ENCODE assay signal across 11 cellular contexts in the genomic region with DNA sequence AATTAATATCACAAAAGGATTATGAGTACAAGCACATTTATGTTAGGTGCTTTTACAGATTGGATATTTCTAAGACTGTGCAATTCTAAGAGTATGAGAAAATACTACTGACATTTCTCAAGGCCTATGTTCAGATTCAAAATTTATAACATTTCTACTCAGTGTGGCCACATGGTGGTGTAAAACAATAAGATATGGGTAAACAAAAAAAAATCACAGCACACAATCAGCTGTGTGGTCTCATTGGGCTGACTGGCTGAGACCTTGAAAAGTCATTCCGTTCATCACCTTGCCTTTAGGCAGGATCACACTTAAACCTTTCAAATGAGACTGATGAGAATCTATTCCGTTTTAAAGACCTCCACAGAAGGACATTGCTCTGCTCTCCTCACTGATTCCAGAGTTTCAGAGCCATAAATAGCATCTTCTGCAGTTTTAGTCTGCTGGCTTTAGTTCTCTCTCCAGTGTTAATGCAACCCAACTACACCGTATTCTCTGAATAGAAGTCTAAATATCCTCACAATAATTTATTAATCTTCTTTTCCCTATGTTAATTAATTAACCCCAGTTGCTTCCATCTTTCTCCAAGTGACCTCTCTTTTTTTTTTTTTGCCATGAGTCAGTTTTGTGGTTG.
DNase-seq lines count a peak whose midpoint lies in the region; TF ChIP-seq lines count a peak whose summit lies in the region.
"Had no signal": no experiment of that assay in that cellular context is flagged by ENCODE, and none has a peak within 500 bp of the region (broad histone marks: within the 10 kb centered on the region; RNA-seq: fewer than 3 reads in every experiment).

No MANE protein-coding gene starts in this region.

- no peaks in the 10 kb centered on the region for H3K79me2 ChIP-seq in DOHH2 (ENCODE audit: control insufficient read depth, low read length)

- no peaks in the 10 kb centered on the region for H4K20me1 ChIP-seq in DOHH2 (ENCODE audit: control insufficient read depth, insufficient read depth, low read depth, low read length)

- no peaks in the 10 kb centered on the region for H3K36me3 Mint-ChIP-seq in activated naive CD8-positive, alpha-beta T cell treated with anti-CD3 and anti-CD28 coated beads for 36 hours
- H3K36me3 Mint-ChIP-seq: stimulated activated effector memory CD8-positive, alpha-beta T cell treated with anti-CD3 and anti-CD28 coated beads, Interleukin-12 subunit alpha, Interleukin-12 subunit beta, amount 100 ng/mL, for 72 hours had no signal

- H3K4me1 ChIP-seq in DOHH2 (ENCODE audit: control insufficient read depth, low read length) (no peaks in the 10 kb centered on the region), BE2C (no peaks in the 10 kb centered on the region)

- no peaks in the 10 kb centered on the region for H3K27me3 Mint-ChIP-seq in activated naive CD8-positive, alpha-beta T cell treated with anti-CD3 and anti-CD28 coated beads for 36 hours

- no peaks in the 10 kb centered on the region for H3F3A ChIP-seq in DOHH2 (ENCODE audit: control insufficient read depth, insufficient read depth)

- H3K9me2 ChIP-seq in DOHH2 (replicated peaks; ENCODE audit: control insufficient read depth, low read length): no peaks in the 10 kb centered on the region

- H3K4me3 Mint-ChIP-seq in activated naive CD8-positive, alpha-beta T cell treated with anti-CD3 and anti-CD28 coated beads for 36 hours: no peak overlapping the region
- H3K4me3 Mint-ChIP-seq: stimulated activated effector memory CD8-positive, alpha-beta T cell treated with anti-CD3 and anti-CD28 coated beads, Interleukin-12 subunit alpha, Interleukin-12 subunit beta, amount 100 ng/mL, for 72 hours had no signal

- no peak overlapping the region for H3K4me2 ChIP-seq in DOHH2 (ENCODE audit: low read length)

- H3K27ac Mint-ChIP-seq in activated naive CD8-positive, alpha-beta T cell treated with anti-CD3 and anti-CD28 coated beads for 36 hours: no peak overlapping the region
- H3K27ac Mint-ChIP-seq: stimulated activated effector memory CD8-positive, alpha-beta T cell treated with anti-CD3 and anti-CD28 coated beads, Interleukin-12 subunit alpha, Interleukin-12 subunit beta, amount 100 ng/mL, for 72 hours had no signal

- H3K27me3 ChIP-seq in DOHH2 (ENCODE audit: control insufficient read depth, low read length) (no peaks in the 10 kb centered on the region), BE2C (no peaks in the 10 kb centered on the region)

- H3K27ac ChIP-seq in DOHH2 (ENCODE audit: low read depth, low read length) (no peak overlapping the region), VCaP (no peak overlapping the region)

- TF ChIP-seq CTCF in DOHH2 (IDR thresholded peaks at IDR 0.05; ENCODE audit: low read depth, low read length, poor library complexity, severe bottlenecking) (peak; percentile 15), VCaP (conservative IDR thresholded peaks at IDR 0.05) (peak; percentile 52), BE2C (IDR thresholded peaks at IDR 0.05; ENCODE audit: low read depth, low read length) (no peak)

- H3K9me3 ChIP-seq in DOHH2 (ENCODE audit: control insufficient read depth, insufficient read depth, low read length): no peaks in the 10 kb centered on the region
- H3K9me3 ChIP-seq in BE2C: no peaks in the 10 kb centered on the region

- H3K4me3 ChIP-seq in DOHH2 (ENCODE audit: low read length) (no peak overlapping the region), BE2C (ENCODE audit: low read depth, low read length) (no peak overlapping the region)

- no peaks in the 10 kb centered on the region for H3K9me3 Mint-ChIP-seq in activated naive CD8-positive, alpha-beta T cell treated with anti-CD3 and anti-CD28 coated beads for 36 hours

- H3K36me3 ChIP-seq in DOHH2 (ENCODE audit: control insufficient read depth, low read length): no peaks in the 10 kb centered on the region
- H3K36me3 ChIP-seq in BE2C: no peaks in the 10 kb centered on the region

- no peaks in the 10 kb centered on the region for H3K4me1 Mint-ChIP-seq in activated naive CD8-positive, alpha-beta T cell treated with anti-CD3 and anti-CD28 coated beads for 36 hours
- H3K4me1 Mint-ChIP-seq: stimulated activated effector memory CD8-positive, alpha-beta T cell treated with anti-CD3 and anti-CD28 coated beads, Interleukin-12 subunit alpha, Interleukin-12 subunit beta, amount 100 ng/mL, for 72 hours had no signal

- DNase-seq in HT1080 (ENCODE audit: low read depth) (peak; percentile 43), kidney glomerular epithelial cell (lab: John Stamatoyannopoulos, UW) (peak; percentile 1), foreskin melanocyte (no peak), BE2C (no peak)
- no peak for DNase-seq in activated CD8-positive, alpha-beta memory T cell treated with anti-CD3 and anti-CD28 coated beads, Interleukin-2, amount 50 U/mL, for 48 hours
- DNase-seq in activated naive CD8-positive, alpha-beta T cell treated with anti-CD3 and anti-CD28 coated beads for 36 hours: no peak
- DNase-seq: activated naive CD4-positive, alpha-beta T cell; small intestine had no signal

Comparison
In these comparisons a context has a peak if more than half of its experiments do, and no peak if none do; other contexts are left out.
1. DNase-seq: peak in HT1080 (single experiment) and kidney glomerular epithelial cell (single experiment); none in foreskin melanocyte (single experiment), activated CD8-positive, alpha-beta memory T cell treated with anti-CD3 and anti-CD28 coated beads, Interleukin-2, amount 50 U/mL, for 48 hours (single experiment), activated naive CD8-positive, alpha-beta T cell treated with anti-CD3 and anti-CD28 coated beads for 36 hours (single experiment) and BE2C (single experiment).